Comparison of ENCODE assay signal across 2 cellular contexts in the genomic region with DNA sequence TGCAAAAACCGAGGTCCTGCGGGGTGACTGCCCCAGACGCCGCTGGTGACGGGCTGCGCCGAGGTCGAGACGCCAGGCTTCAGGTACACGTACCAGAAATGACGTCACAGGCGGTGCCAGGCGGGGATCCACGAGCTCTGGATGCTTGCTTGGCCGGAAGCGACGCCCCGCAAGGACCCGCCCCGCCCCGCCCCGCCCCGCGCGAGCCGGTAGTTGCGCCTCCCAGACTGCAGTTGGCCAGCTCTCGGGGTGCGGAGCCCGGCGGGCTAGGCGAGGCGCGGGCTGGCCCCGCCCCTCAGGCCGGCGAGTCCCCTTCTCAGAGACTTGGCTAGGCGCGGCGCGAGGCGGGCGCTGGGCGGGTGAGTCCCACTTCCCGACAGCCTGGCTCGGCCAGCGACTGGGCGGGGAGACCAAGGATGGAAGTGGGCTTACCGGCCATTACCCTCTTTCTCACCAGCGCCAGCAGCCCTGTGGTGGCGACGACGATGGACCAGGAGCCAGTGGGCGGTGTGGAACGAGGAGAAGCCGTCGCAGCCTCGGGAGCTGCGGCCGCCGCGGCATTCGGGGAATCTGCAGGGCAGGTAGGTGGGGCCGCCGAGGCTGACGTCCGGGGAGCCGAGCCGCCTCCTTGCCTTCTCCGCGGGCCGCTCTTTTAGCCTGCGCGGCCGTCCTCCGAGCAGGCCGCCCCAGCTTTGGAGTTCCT.
TF ChIP-seq lines count a peak whose summit lies in the region.

Gene FAM177A1, plus strand, starts transcription at position 225 of the 703 bp plus-strand sequence. Its CDS starts 192 bp downstream, at position 417.

TF ChIP-seq in IMR-90, 13 proteins besides CTCF, POLR2A, EP300 and RAD21:
- TF ChIP-seq FOS (IDR thresholded peaks at IDR 0.05; ENCODE audit: low read depth, low read length) = 0 out of 2 replicates have a peak, but pooled peaks have one; percentile 13
- TF ChIP-seq MXI1 (IDR thresholded peaks at IDR 0.05; ENCODE audit: borderline replicate concordance, low read depth, low read length) = no peak; the same call in 1 of the 2 replicates
- TF ChIP-seq MAZ (IDR thresholded peaks at IDR 0.05; ENCODE audit: borderline replicate concordance, low read depth, low read length) = peak; percentile 68; the same call in 1 of the 2 replicates

TF ChIP-seq in endothelial cell of umbilical vein, 7 proteins besides CTCF, POLR2A, EP300 and RAD21:
- TF ChIP-seq, protein P1, sequence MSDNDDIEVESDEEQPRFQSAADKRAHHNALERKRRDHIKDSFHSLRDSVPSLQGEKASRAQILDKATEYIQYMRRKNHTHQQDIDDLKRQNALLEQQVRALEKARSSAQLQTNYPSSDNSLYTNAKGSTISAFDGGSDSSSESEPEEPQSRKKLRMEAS (IDR thresholded peaks at IDR 0.05; ENCODE audit: insufficient read depth, insufficient read length) = peak; percentile 53
- no peak for TF ChIP-seq FOS (IDR thresholded peaks at IDR 0.05; ENCODE audit: borderline replicate concordance, insufficient read depth, low read length)
- TF ChIP-seq JUN (IDR thresholded peaks at IDR 0.05; ENCODE audit: borderline replicate concordance, insufficient read depth, insufficient read length, low read depth) = peak; percentile 53
- TF ChIP-seq POLR2AphosphoS5 (IDR thresholded peaks at IDR 0.05; ENCODE audit: insufficient read depth, low read depth, low read length) = peak; percentile 87
